Comparison of ENCODE assay signal across 12 cellular contexts in the genomic region with DNA sequence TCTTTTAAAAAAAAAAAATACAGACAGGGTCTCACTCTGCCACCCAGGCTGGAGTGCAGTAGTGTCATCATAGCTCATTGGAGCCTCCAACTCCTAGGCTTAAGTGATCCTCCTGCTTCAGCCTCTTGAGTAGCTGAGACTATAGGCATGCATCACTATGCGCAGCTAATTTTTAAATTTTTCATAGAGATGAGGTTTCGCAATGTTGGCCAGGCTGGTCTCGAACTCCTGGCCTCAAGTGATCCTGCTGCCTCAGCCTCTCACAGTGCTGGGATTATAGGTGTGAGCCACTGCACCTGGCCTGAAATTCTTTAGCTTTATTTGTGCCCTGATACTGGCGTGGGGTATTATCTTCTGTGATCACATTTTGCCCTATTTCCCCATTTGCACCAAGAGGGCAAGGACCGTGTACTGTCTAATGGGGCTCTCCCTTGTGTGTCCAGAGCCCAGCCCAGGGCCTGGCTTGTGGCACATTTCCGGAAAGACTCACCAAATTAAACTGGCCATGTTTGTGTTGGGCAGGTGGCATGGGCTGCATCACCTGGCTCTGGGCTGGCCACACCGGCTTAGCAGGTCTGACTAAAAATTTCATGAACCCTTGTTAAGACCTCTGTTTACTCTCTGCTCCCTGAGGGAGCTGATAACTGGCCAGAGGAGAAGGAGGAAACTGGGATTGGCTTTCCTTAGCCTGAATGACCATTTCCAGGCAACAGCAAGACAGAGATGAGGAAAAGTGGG. TPM values are rescaled to one million over a fixed set of nuclear protein-coding genes. Genes with fewer than 3 reads are reported as not detected.
DNase-seq lines count a peak whose midpoint lies in the region; TF ChIP-seq lines count a peak whose summit lies in the region.
"Had no signal": no experiment of that assay in that cellular context is flagged by ENCODE, and none has a peak within 500 bp of the region (broad histone marks: within the 10 kb centered on the region; RNA-seq: fewer than 3 reads in every experiment).

No MANE protein-coding gene starts in this region.

- H3K36me3 ChIP-seq in stomach: peaks cover 13 to 49% (median 40%) of the 10 kb centered on the region in 4 donors
- H3K36me3 ChIP-seq: BE2C had no signal

- H3K4me3 ChIP-seq in stomach: no peak overlapping the region

- no peaks in the 10 kb centered on the region for H3K9me3 ChIP-seq in stomach
- H3K9me3 ChIP-seq: BE2C had no signal

- WGBS in stomach, 5 donors: 55 to 75% (median 61%) methylated on average over 7 of the region's 7 CpGs

- no peak for TF ChIP-seq POLR2A in stomach (IDR thresholded peaks at IDR 0.05)

- H3K4me1 ChIP-seq in stomach: peaks cover 16 to 49% (median 36%) of the 10 kb centered on the region in 4 donors

- DNase-seq in DMS53 (lab: John Stamatoyannopoulos, UW) (peak; percentile 92), NCI-H774 (lab: John Stamatoyannopoulos, UW) (peak; percentile 65), stomach (peak; percentile 93), COLO829 (ENCODE audit: low spot score) (no peak), NOMO-1 (lab: John Stamatoyannopoulos, UW; ENCODE audit: unreplicated experiment in 2 of 2) (no peak)
- no peak for DNase-seq in stimulated activated CD4-positive, alpha-beta T cell treated with anti-CD3 and anti-CD28 coated beads, Interleukin-2, amount 100 ng/mL, for 24 hours
- DNase-seq: activated CD4-positive, alpha-beta T cell treated with anti-CD3 and anti-CD28 coated beads, Interleukin-2, amount 50 U/mL, for 1 hour; activated CD8-positive, alpha-beta memory T cell treated with anti-CD3 and anti-CD28 coated beads, Interleukin-2, amount 50 U/mL, for 48 hours; BE2C; NCI-H1417 treated with DMSO at 0.1 percent for 48 hours; NK-92 treated with Interleukin-12 subunit alpha and Interleukin-12 subunit beta, amount 100 ng/mL, for 24 hours had no signal

- H3K27me3 ChIP-seq in layer of hippocampus (ENCODE audit: control insufficient read depth, insufficient read depth, low read length) (no peaks in the 10 kb centered on the region), stomach (no peaks in the 10 kb centered on the region)
- H3K27me3 ChIP-seq: BE2C had no signal

- no peak for TF ChIP-seq CTCF in stomach (IDR thresholded peaks at IDR 0.05)

- H3K27ac ChIP-seq in layer of hippocampus (ENCODE audit: low read depth, low read length) (peak overlapping the region; percentile 93), stomach (peak overlapping the region; percentile 41 to 76 (median 53))

- intact Hi-C loops in stomach (cut with DNase I; ENCODE audit: low total_unique reads): no loop called here

- no peak for TF ChIP-seq EP300 in stomach (IDR thresholded peaks at IDR 0.05)

RNA-seq across cellular contexts. Expression of gene TRIM62, which starts 32.2 kb away (rescaled TPM):
- 10 to 100 TPM in 2 of 5 donors, 1 to 10 TPM in 3; 2.0 to 18.1 (median 4.5) TPM for total RNA-seq in stomach
- 1 to 10 TPM in 2 of 3 donors, under 1 TPM in 1; 0.76 to 3.2 (median 3.1) TPM for polyA plus RNA-seq in stomach

Comparison
In these comparisons a context has a peak if more than half of its experiments do, and no peak if none do; other contexts are left out.
1. DNase-seq: peak in DMS53 (single experiment), NCI-H774 (single experiment) and stomach (single experiment); none in COLO829 (single experiment), NOMO-1 (0 of 2) and stimulated activated CD4-positive, alpha-beta T cell treated with anti-CD3 and anti-CD28 coated beads, Interleukin-2, amount 100 ng/mL, for 24 hours (0 of 2).